Comparison of ENCODE assay signal across 8 cellular contexts in genomic region chr12:57088442-57089258, GRCh38. TPM values are rescaled to one million over a fixed set of nuclear protein-coding genes. Genes with fewer than 3 reads are reported as not detected.
DNase-seq lines count a peak whose midpoint lies in the region; ATAC-seq lines count a peak whose summit lies in the region.

TSS of gene NAB2 (plus strand) at chr12:57089114. CDS start at chr12:57089272, 158 bp downstream.

- H3K14ac ChIP-seq in mesenchymal stem cell (ENCODE audit: low read length in 2 of 2), result peak within 1 kb of the TSS; percentile 70 to 99

- peak within 1 kb of the TSS; percentile 84 for H3K4me2 ChIP-seq in mesenchymal stem cell (ENCODE audit: low read length, poor library complexity, severe bottlenecking)

- H3K9ac ChIP-seq in mesenchymal stem cell (ENCODE audit: low read length), result peak within 1 kb of the TSS; percentile 97

- H2AFZ ChIP-seq in mesenchymal stem cell (ENCODE audit: low read depth, low read length), result no peak within 1 kb of the TSS

- H3K4me3 ChIP-seq in mesenchymal stem cell (ENCODE audit: insufficient read depth in 1 of 2, low read depth in 1 of 2, low read length in 2 of 2), result peak within 1 kb of the TSS; percentile 85 to 90

- H3K36me3 Mint-ChIP-seq in effector memory CD8-positive, alpha-beta T cell (ENCODE audit: insufficient read depth), result peaks cover 19% of the 10 kb centered on the region

- H3K27me3 Mint-ChIP-seq in effector memory CD8-positive, alpha-beta T cell, result no peaks in the 10 kb centered on the region

- peaks cover 18% of the 10 kb centered on the region for H3K79me1 ChIP-seq in mesenchymal stem cell (replicated peaks; ENCODE audit: low read length, poor library complexity, severe bottlenecking)

- peak within 1 kb of the TSS; percentile 94 to 100 for H3K4ac ChIP-seq in mesenchymal stem cell (ENCODE audit: low read depth in 1 of 2, low read length in 2 of 2)

- POLR2A ChIA-PET in activated CD8-positive, alpha-beta memory T cell treated with anti-CD3 and anti-CD28 coated beads for 36 hours (lab: Charles Lee), result interaction anchor here (1.0 to 3.8 kb wide), 5 partner anchors 9 to 141 kb away, joined by 3 to 20 read pairs (median 5); partner anchors contain the start of genes NEMP1, SHMT2 and STAT6

- H2AK5ac ChIP-seq in mesenchymal stem cell (ENCODE audit: low read length, severe bottlenecking), result no peak within 1 kb of the TSS

- peaks cover 25 to 33% of the 10 kb centered on the region in 2 experiments for H3K36me3 ChIP-seq in mesenchymal stem cell (ENCODE audit: control insufficient read depth in 1 of 2, insufficient read depth in 2 of 2, low read depth in 1 of 2, low read length in 2 of 2)

- CTCF ChIA-PET in activated CD8-positive, alpha-beta memory T cell treated with anti-CD3 and anti-CD28 coated beads for 36 hours (lab: Charles Lee), result interaction anchor here (0.6 to 5.5 kb wide), 7 partner anchors 8 to 255 kb away, joined by 3 to 44 read pairs (median 6); partner anchors contain the start of genes NEMP1 and STAT6

- H3K27ac ChIP-seq in mesenchymal stem cell (ENCODE audit: low read length, poor library complexity, severe bottlenecking), result peak within 1 kb of the TSS; percentile 87

- peaks cover 40 to 49% of the 10 kb centered on the region in 2 donors for H3K4me1 Mint-ChIP-seq in effector memory CD8-positive, alpha-beta T cell (ENCODE audit: low read depth in 2 of 2)

- H3K9me3 ChIP-seq in mesenchymal stem cell (ENCODE audit: control insufficient read depth, low read length), result no peaks in the 10 kb centered on the region

- H3K4me3 Mint-ChIP-seq in effector memory CD8-positive, alpha-beta T cell, result peak within 1 kb of the TSS; percentile 93 to 95

- H2BK12ac ChIP-seq in mesenchymal stem cell (ENCODE audit: low read length in 2 of 2), result peak within 1 kb of the TSS; percentile 82 to 93

- peak within 1 kb of the TSS; percentile 98 for H2BK120ac ChIP-seq in mesenchymal stem cell (ENCODE audit: low read depth, low read length)

- peak; percentile 79 for DNase-seq in CMK (ENCODE audit: low read depth)
- peak; percentile 73 for DNase-seq in HS-5 (ENCODE audit: low read depth)
- DNase-seq in NOMO-1 treated with DMSO at 0.1 percent for 48 hours (lab: John Stamatoyannopoulos, UW; ENCODE audit: unreplicated experiment), result peak; percentile 95
- peak; percentile 80 to 88 (median 86) for DNase-seq in effector memory CD8-positive, alpha-beta T cell
- peak; percentile 99 for DNase-seq in mesenchymal stem cell
- DNase-seq in stimulated activated CD8-positive, alpha-beta memory T cell treated with anti-CD3 and anti-CD28 coated beads, Interleukin-12 subunit alpha, Interleukin-12 subunit beta, amount 100 ng/mL, for 1 hour (ENCODE audit: low read depth), result peak; percentile 91

- ATAC-seq in GM19468 (IDR thresholded peaks at IDR 0.05; ENCODE audit: extremely low read depth, unreplicated experiment), result peak; percentile 44
- peak; percentile 73 for ATAC-seq in effector memory CD8-positive, alpha-beta T cell (replicated peaks)

- H3K27ac Mint-ChIP-seq in effector memory CD8-positive, alpha-beta T cell, result peak within 1 kb of the TSS; percentile 96

- peak within 1 kb of the TSS in 1 of 2 experiments; percentile 95 for H3K23ac ChIP-seq in mesenchymal stem cell (ENCODE audit: low read length in 2 of 2)

- H3K4me1 ChIP-seq in mesenchymal stem cell (ENCODE audit: control insufficient read depth, insufficient read depth, low read depth, low read length), result peaks cover 20% of the 10 kb centered on the region

- H4K91ac ChIP-seq in mesenchymal stem cell (ENCODE audit: low read length), result peak within 1 kb of the TSS; percentile 94

- peak within 1 kb of the TSS; percentile 80 for H4K8ac ChIP-seq in mesenchymal stem cell (ENCODE audit: low read length)

- H3K27me3 ChIP-seq in mesenchymal stem cell (ENCODE audit: control insufficient read depth in 1 of 2, insufficient read depth in 1 of 2, low read length in 2 of 2), result no peaks in the 10 kb centered on the region

- peak within 1 kb of the TSS; percentile 63 for H2BK5ac ChIP-seq in mesenchymal stem cell (ENCODE audit: low read depth, low read length, poor library complexity, severe bottlenecking)

- under 1% methylated on average over 42 of the region's 85 CpGs for WGBS in mesenchymal stem cell

- H2BK15ac ChIP-seq in mesenchymal stem cell (ENCODE audit: low read depth, poor library complexity, severe bottlenecking), result peak within 1 kb of the TSS; percentile 92

- no peaks in the 10 kb centered on the region for H3K9me3 Mint-ChIP-seq in effector memory CD8-positive, alpha-beta T cell

- peak within 1 kb of the TSS; percentile 97 to 100 for H3K18ac ChIP-seq in mesenchymal stem cell (ENCODE audit: low read depth in 1 of 2, low read length in 2 of 2)

RNA-seq across cellular contexts. Expression of gene NAB2, which starts in this region (rescaled TPM):
- 10 to 100 TPM; 52.1 to 53.6 TPM for total RNA-seq in activated CD8-positive, alpha-beta memory T cell treated with anti-CD3 and anti-CD28 coated beads for 36 hours
- polyA plus RNA-seq in mesenchymal stem cell (2013, experiment 1 of 2), result 28.9 TPM
- 27.0 TPM for polyA plus RNA-seq in mesenchymal stem cell (2013, experiment 2 of 2)

Comparison
In these comparisons a context has a peak if more than half of its experiments do, and no peak if none do; other contexts are left out.
1. Peak in every context shown above with its lines: DNase-seq, ATAC-seq, H3K4me3 ChIP-seq and H3K27ac ChIP-seq.